In the genomic region with DNA sequence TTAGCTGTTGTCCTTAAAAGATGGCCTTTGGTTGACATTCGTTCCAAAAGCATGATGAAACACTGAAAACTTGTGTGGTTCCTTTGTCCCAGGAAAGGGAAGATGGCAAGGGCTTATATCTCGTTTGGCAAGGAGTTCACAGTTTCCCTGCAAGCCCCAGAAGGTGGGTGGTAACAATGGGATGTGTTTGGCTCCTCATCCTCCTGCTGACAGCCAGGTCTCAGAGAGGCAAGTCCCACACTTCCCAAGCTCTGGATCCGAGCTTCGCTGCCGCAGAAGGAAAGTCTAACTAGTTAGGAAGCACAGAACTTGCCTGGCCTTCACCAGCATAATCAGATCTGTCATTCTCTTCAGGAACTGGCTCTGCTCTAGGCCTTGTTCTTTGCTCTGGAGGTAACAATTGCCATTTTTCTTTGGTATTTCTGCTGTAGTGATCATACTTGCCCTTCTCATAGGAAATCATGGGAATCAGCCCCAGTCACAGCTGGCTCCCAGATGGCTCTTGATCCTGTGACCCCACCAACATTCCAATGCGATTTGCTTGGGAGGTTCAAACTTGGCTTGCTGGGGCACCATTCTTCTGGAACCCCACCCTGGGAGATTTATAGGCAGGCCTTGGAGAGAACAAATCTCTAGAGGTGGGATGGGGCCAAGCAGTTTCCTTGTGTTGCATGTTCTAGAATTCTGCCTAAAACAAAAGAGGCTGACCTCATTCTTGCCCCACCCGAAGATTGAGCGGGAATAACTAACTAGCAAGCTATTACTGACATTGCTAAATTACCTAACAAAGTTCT, we compare ENCODE assay signal across 12 cellular contexts. TPM values are rescaled to one million over a fixed set of nuclear protein-coding genes. Genes with fewer than 3 reads are reported as not detected.
A peak's percentile ranks its signal among the peaks of the same experiment; 100 is the strongest.
DNase-seq lines count a peak whose midpoint lies in the region; ATAC-seq and TF ChIP-seq lines count a peak whose summit lies in the region.
"Had no signal": no experiment of that assay in that cellular context is flagged by ENCODE, and none has a peak within 500 bp of the region (broad histone marks: within the 10 kb centered on the region; RNA-seq: fewer than 3 reads in every experiment).

No MANE protein-coding gene starts in this region.

- H3K4me3 Mint-ChIP-seq in chondrocyte (ENCODE audit: unreplicated experiment): no peak overlapping the region
- H3K4me3 Mint-ChIP-seq: activated CD4-positive, alpha-beta T cell treated with anti-CD3 and anti-CD28 coated beads, Interleukin-2, amount 10 ng/mL, durations not matched to agents 7 days and 5 days; activated naive CD4-positive, alpha-beta T cell treated with anti-CD3 and anti-CD28 coated beads, Interleukin-2, amount 50 U/mL, for 24 hours; CD8-positive, alpha-beta memory T cell had no signal

- H3K27ac Mint-ChIP-seq in chondrocyte (ENCODE audit: unreplicated experiment): peak overlapping the region; percentile 97
- H3K27ac Mint-ChIP-seq: activated CD4-positive, alpha-beta T cell treated with anti-CD3 and anti-CD28 coated beads, Interleukin-2, amount 10 ng/mL, durations not matched to agents 7 days and 5 days; activated naive CD4-positive, alpha-beta T cell treated with anti-CD3 and anti-CD28 coated beads, Interleukin-2, amount 50 U/mL, for 24 hours; IgD-negative memory B cell had no signal

- H3K9me3 Mint-ChIP-seq in chondrocyte (ENCODE audit: low read depth): no peaks in the 10 kb centered on the region
- H3K9me3 Mint-ChIP-seq: activated CD4-positive, alpha-beta T cell treated with anti-CD3 and anti-CD28 coated beads, Interleukin-2, amount 10 ng/mL, durations not matched to agents 7 days and 5 days; activated naive CD4-positive, alpha-beta T cell treated with anti-CD3 and anti-CD28 coated beads, Interleukin-2, amount 50 U/mL, for 24 hours; CD8-positive, alpha-beta memory T cell; IgD-negative memory B cell had no signal

- ATAC-seq in left ventricle myocardium superior (peak; percentile 88), foreskin keratinocyte (no peak)

- WGBS in sigmoid colon, 2 donors: 67 to 75% methylated on average over 8 of the region's 8 CpGs

- peaks cover 0 to 11% (median 6%) of the 10 kb centered on the region in 4 donors for H3K4me1 ChIP-seq in sigmoid colon
- H3K4me1 ChIP-seq in foreskin keratinocyte: no peaks in the 10 kb centered on the region

- TF ChIP-seq CTCF in chondrocyte (IDR thresholded peaks at IDR 0.05) (no peak), sigmoid colon (IDR thresholded peaks at IDR 0.05) (no peak), coronary artery (IDR thresholded peaks at IDR 0.05) (no peak), GM10266 (IDR thresholded peaks at IDR 0.05; ENCODE audit: control insufficient read depth, insufficient read depth, low read depth, missing control alignments) (no peak), foreskin keratinocyte (conservative IDR thresholded peaks at IDR 0.05) (no peak)

- H3K27me3 Mint-ChIP-seq in chondrocyte (ENCODE audit: low read depth): no peaks in the 10 kb centered on the region
- H3K27me3 Mint-ChIP-seq: activated naive CD4-positive, alpha-beta T cell treated with anti-CD3 and anti-CD28 coated beads, Interleukin-2, amount 50 U/mL, for 24 hours; CD8-positive, alpha-beta memory T cell; IgD-negative memory B cell had no signal

- TF ChIP-seq EP300 in sigmoid colon (IDR thresholded peaks at IDR 0.05): no peak

- H3K27me3 ChIP-seq in sigmoid colon (no peaks in the 10 kb centered on the region), foreskin keratinocyte (no peaks in the 10 kb centered on the region)

- H3K4me3 ChIP-seq in sigmoid colon (no peak overlapping the region), coronary artery (no peak overlapping the region)

- H3K36me3 ChIP-seq in sigmoid colon: no peaks in the 10 kb centered on the region

- TF ChIP-seq POLR2A in sigmoid colon (IDR thresholded peaks at IDR 0.05): no peak

- intact Hi-C loops in left ventricle myocardium superior (cut with micrococcal nuclease): no loop called here
- intact Hi-C loops in sigmoid colon (cut with DNase I): no loop called here

- peaks cover 29% of the 10 kb centered on the region for H3K4me1 Mint-ChIP-seq in chondrocyte (ENCODE audit: low read depth)

- H3K36me3 Mint-ChIP-seq in chondrocyte (ENCODE audit: low read depth): no peaks in the 10 kb centered on the region
- H3K36me3 Mint-ChIP-seq: activated naive CD4-positive, alpha-beta T cell treated with anti-CD3 and anti-CD28 coated beads, Interleukin-2, amount 50 U/mL, for 24 hours; CD8-positive, alpha-beta memory T cell; IgD-negative memory B cell had no signal

- no peaks in the 10 kb centered on the region for H3K9me3 ChIP-seq in sigmoid colon

- H3K27ac ChIP-seq in sigmoid colon (peak overlapping the region in 3 of 4 donors; percentile 49 to 72 (median 57)), coronary artery (peak overlapping the region in 1 of 2 donors; percentile 71), foreskin keratinocyte (no peak overlapping the region)

- peak; percentile 84 for DNase-seq in GM03348 (ENCODE audit: low spot score)
- no peak for DNase-seq in chondrocyte (ENCODE audit: low spot score)
- peak; percentile 62 for DNase-seq in left ventricle myocardium superior
- DNase-seq in sigmoid colon: peak; percentile 84
- no peak for DNase-seq in coronary artery (ENCODE audit: low spot score)
- DNase-seq in GM10266 (ENCODE audit: extremely low spot score): no peak
- DNase-seq in foreskin keratinocyte: no peak
- no peak for DNase-seq in NCI-H128 (lab: John Stamatoyannopoulos, UW; ENCODE audit: unreplicated experiment)
- DNase-seq: activated CD4-positive, alpha-beta T cell treated with anti-CD3 and anti-CD28 coated beads, Interleukin-2, amount 10 ng/mL, durations not matched to agents 7 days and 5 days; CD8-positive, alpha-beta memory T cell had no signal

RNA-seq across cellular contexts. Expression of gene KPNA2, which starts 17.9 kb away (rescaled TPM):
- total RNA-seq in chondrocyte: 92.5 to 95.4 TPM (median 93.4 TPM) in 3 replicates
- total RNA-seq in left ventricle myocardium superior: 21.3 TPM
- total RNA-seq in sigmoid colon: 10 to 100 TPM in 2 of 4 donors, 1 to 10 TPM in 2; 7.4 to 17.0 (median 13.0) TPM
- polyA plus RNA-seq in sigmoid colon: 10 to 100 TPM; 11.4 to 63.6 (median 25.4) TPM
- 268 and 347 TPM in 2 replicates for total RNA-seq in foreskin keratinocyte
- 214 and 297 TPM in 2 replicates for polyA plus RNA-seq in foreskin keratinocyte

RNA-seq across cellular contexts. Expression of gene C17orf58, which starts 57.2 kb away (rescaled TPM):
- total RNA-seq in chondrocyte (9.1 to 11.0 TPM (median 10.9 TPM) in 3 replicates), left ventricle myocardium superior (5.0 TPM), sigmoid colon (10 to 100 TPM in 1 of 4 donors, 1 to 10 TPM in 3; 1.4 to 12.5 (median 5.1) TPM), foreskin keratinocyte (5.8 and 6.2 TPM in 2 replicates)
- polyA plus RNA-seq in sigmoid colon (10 to 100 TPM in 2 of 3 donors, 1 to 10 TPM in 1; 8.3 to 24.7 (median 22.2) TPM), foreskin keratinocyte (4.5 and 4.9 TPM in 2 replicates)

Comparison
In these comparisons a context has a peak if more than half of its experiments do, and no peak if none do; other contexts are left out.
1. DNase-seq: peak in GM03348 (single experiment), left ventricle myocardium superior (single experiment) and sigmoid colon (single experiment); none in chondrocyte (single experiment), coronary artery (single experiment), GM10266 (single experiment), foreskin keratinocyte (0 of 2) and NCI-H128 (single experiment).